ENCODE assay signal across 18 cellular contexts in genomic region chr2:231160701-231161100, GRCh38. TPM values are rescaled to one million over a fixed set of nuclear protein-coding genes. Genes with fewer than 3 reads are reported as not detected.
A peak's percentile ranks its signal among the peaks of the same experiment; 100 is the strongest.
DNase-seq lines count a peak whose midpoint lies in the region; ATAC-seq, FAIRE-seq and TF ChIP-seq lines count a peak whose summit lies in the region.
"Had no signal": no experiment of that assay in that cellular context is flagged by ENCODE, and none has a peak within 500 bp of the region (broad histone marks: within the 10 kb centered on the region; RNA-seq: fewer than 3 reads in every experiment).

No MANE protein-coding gene starts in this region.

- no peak overlapping the region for H2AFZ ChIP-seq in H1 (ENCODE audit: low read length)

- CTCF ChIA-PET in H1 (lab: Charles Lee; ENCODE audit: partially characterized antibody): no interaction called here

- no peak overlapping the region for H2BK20ac ChIP-seq in H1 (ENCODE audit: low read length)

- no peak overlapping the region for H3K4me2 ChIP-seq in H1 (ENCODE audit: insufficient read depth in 1 of 2, low read depth in 2 of 2, low read length in 2 of 2)
- H3K4me2 ChIP-seq: KMS-11 had no signal

- H4K20me1 ChIP-seq in H1 (replicated peaks in 1 of 2; ENCODE audit: control insufficient read depth in 1 of 2, insufficient read depth in 2 of 2, low read length in 2 of 2): no peaks in the 10 kb centered on the region

- no peak overlapping the region for H3K14ac ChIP-seq in H1 (ENCODE audit: insufficient read length)

- TF ChIP-seq EP300 in H1 (IDR thresholded peaks at IDR 0.05; ENCODE audit: borderline replicate concordance in 1 of 2, low read depth in 2 of 2, low read length in 2 of 2): no peak

- H2BK12ac ChIP-seq in H1 (ENCODE audit: low read depth, low read length): no peak overlapping the region

- H3K4me3 Mint-ChIP-seq in stimulated activated naive CD8-positive, alpha-beta T cell treated with anti-CD3 and anti-CD28 coated beads, Interleukin-15, Interleukin-2, amounts not matched to agents 100 ng/mL and 50 ng/mL, for 24 hours: no peak overlapping the region
- H3K4me3 Mint-ChIP-seq in nephron: no peak overlapping the region
- H3K4me3 Mint-ChIP-seq: CD8-positive, alpha-beta T cell; type B pancreatic cell had no signal

- no peak overlapping the region for H4K5ac ChIP-seq in H1 (ENCODE audit: insufficient read length, low read depth, low read length)

- TF ChIP-seq POLR2A in H1 (IDR thresholded peaks at IDR 0.05; ENCODE audit: control extremely low read depth in 1 of 2, low read depth in 2 of 2, low read length in 2 of 2): no peak

- H3K27ac ChIP-seq in H1 (ENCODE audit: low read depth, low read length): no peak overlapping the region
- H3K27ac ChIP-seq in substantia nigra (ENCODE audit: low read depth, low read length, poor library complexity, severe bottlenecking): no peak overlapping the region
- H3K27ac ChIP-seq: KMS-11 had no signal

- no peak overlapping the region for H3K9ac ChIP-seq in H1 (replicated peaks in 1 of 4; ENCODE audit: extremely low read depth in 1 of 4, low read depth in 3 of 4, low read length in 3 of 4)
- H3K9ac ChIP-seq: KMS-11 had no signal

- no peak overlapping the region for H4K91ac ChIP-seq in H1 (replicated peaks; ENCODE audit: insufficient read length, low read length)

- H3K36me3 ChIP-seq in H1 (ENCODE audit: control insufficient read depth in 2 of 4, insufficient read depth in 4 of 4, low read length in 3 of 4): peaks cover 0 to 27% (median 8%) of the 10 kb centered on the region in 4 experiments; a peak in 6 of 8 replicates

- ATAC-seq in stimulated activated naive CD8-positive, alpha-beta T cell treated with anti-CD3 and anti-CD28 coated beads, Interleukin-15, Interleukin-2, amounts not matched to agents 100 U/mL and 50 U/mL, for 24 hours: no peak
- no peak for ATAC-seq in GM18870 (IDR thresholded peaks at IDR 0.05; ENCODE audit: unreplicated experiment)

- H2AK5ac ChIP-seq in H1 (ENCODE audit: low read depth, low read length): no peak overlapping the region

- no peak overlapping the region for H4K8ac ChIP-seq in H1 (ENCODE audit: extremely low read depth, insufficient read depth, low read length)

- no peak for DNase-seq in stimulated activated naive CD8-positive, alpha-beta T cell treated with anti-CD3 and anti-CD28 coated beads, Interleukin-15, Interleukin-2, amounts not matched to agents 100 U/mL and 50 U/mL, for 24 hours
- no peak for DNase-seq in H1 (ENCODE audit: low read depth in 1 of 2, low spot score in 2 of 2)
- DNase-seq in GOT3 (lab: John Stamatoyannopoulos, UW): no peak
- DNase-seq in NCI-H146 (lab: John Stamatoyannopoulos, UW): no peak
- DNase-seq in substantia nigra (lab: John Stamatoyannopoulos, UW): no peak
- DNase-seq: activated T-cell treated with anti-CD3 and anti-CD28 coated beads, Interleukin-2, amount 50 U/mL, for 1 hour; CD8-positive, alpha-beta T cell; DMS79; NCI-H1092 treated with DMSO at 0.1 percent for 48 hours; NCI-H2171; NCI-H748 treated with DMSO at 0.1 percent for 48 hours; posterior cingulate gyrus; small intestine had no signal

- H3K56ac ChIP-seq in H1 (replicated peaks; ENCODE audit: insufficient read length, low read depth, low read length): no peak overlapping the region

- no peak overlapping the region for H2BK5ac ChIP-seq in H1 (ENCODE audit: low read depth, low read length)

- no peak overlapping the region for H2BK15ac ChIP-seq in H1 (ENCODE audit: low read length)

- H3K36me3 Mint-ChIP-seq in stimulated activated naive CD8-positive, alpha-beta T cell treated with anti-CD3 and anti-CD28 coated beads, Interleukin-15, Interleukin-2, amounts not matched to agents 100 ng/mL and 50 ng/mL, for 24 hours (ENCODE audit: low read depth): peaks cover 70% of the 10 kb centered on the region
- H3K36me3 Mint-ChIP-seq in nephron (ENCODE audit: low read depth): peaks cover 30% of the 10 kb centered on the region

- H3K9me3 ChIP-seq in H1 (ENCODE audit: insufficient read depth in 2 of 2, low read depth in 1 of 2, low read length in 1 of 2): no peaks in the 10 kb centered on the region

- no peaks in the 10 kb centered on the region for H3K27me3 Mint-ChIP-seq in stimulated activated naive CD8-positive, alpha-beta T cell treated with anti-CD3 and anti-CD28 coated beads, Interleukin-15, Interleukin-2, amounts not matched to agents 100 ng/mL and 50 ng/mL, for 24 hours
- H3K27me3 Mint-ChIP-seq in nephron (ENCODE audit: low read depth): no peaks in the 10 kb centered on the region
- H3K27me3 Mint-ChIP-seq: type B pancreatic cell had no signal

- H3K9me3 Mint-ChIP-seq in stimulated activated naive CD8-positive, alpha-beta T cell treated with anti-CD3 and anti-CD28 coated beads, Interleukin-15, Interleukin-2, amounts not matched to agents 100 ng/mL and 50 ng/mL, for 24 hours: no peaks in the 10 kb centered on the region
- no peaks in the 10 kb centered on the region for H3K9me3 Mint-ChIP-seq in nephron
- H3K9me3 Mint-ChIP-seq: CD8-positive, alpha-beta T cell; type B pancreatic cell had no signal

- H3K27ac Mint-ChIP-seq in stimulated activated naive CD8-positive, alpha-beta T cell treated with anti-CD3 and anti-CD28 coated beads, Interleukin-15, Interleukin-2, amounts not matched to agents 100 ng/mL and 50 ng/mL, for 24 hours: peak overlapping the region; percentile 26
- H3K27ac Mint-ChIP-seq in nephron: peak overlapping the region in 2 of 3 experiments; percentile 56 to 81
- H3K27ac Mint-ChIP-seq: type B pancreatic cell had no signal

- no peaks in the 10 kb centered on the region for H3K23me2 ChIP-seq in H1 (ENCODE audit: low read depth, low read length)

- H3K23ac ChIP-seq in H1 (ENCODE audit: insufficient read length): no peak overlapping the region

- no peak for TF ChIP-seq CTCF in H1 (IDR thresholded peaks at IDR 0.05; ENCODE audit: control extremely low read depth in 1 of 3, insufficient read depth in 1 of 3, low read depth in 1 of 3, low read length in 3 of 3)
- no peak for TF ChIP-seq CTCF in nephron (IDR thresholded peaks at IDR 0.05; ENCODE audit: unreplicated experiment in 3 of 3)

- H3K4me3 ChIP-seq in H1 (ENCODE audit: extremely low read depth in 1 of 4, insufficient read depth in 2 of 4, low read depth in 3 of 4, low read length in 4 of 4): no peak overlapping the region

- H3K4me1 ChIP-seq in H1 (replicated peaks in 1 of 4; ENCODE audit: control insufficient read depth in 3 of 4, insufficient read depth in 4 of 4, low read length in 3 of 4): peaks cover 0 to 7% (median 2%) of the 10 kb centered on the region in 4 experiments; a peak in 3 of 7 replicates

- H3K4ac ChIP-seq in H1 (replicated peaks; ENCODE audit: insufficient read length, low read depth, low read length): no peak overlapping the region

- FAIRE-seq in H1 (lab: Jason Lieb, UNC): no peak

- POLR2A ChIA-PET in H1 (lab: Charles Lee; ENCODE audit: partially characterized antibody): interaction anchor here (1.4 kb wide), 1 partner anchor 9 kb away, joined by 3 read pairs; no protein-coding TSS in a partner anchor

- H3K18ac ChIP-seq in H1 (ENCODE audit: extremely low read depth, low read length): 0 out of 2 replicates have a peak overlapping the region, but pooled peaks have one; percentile 20

- WGBS in H1 (ENCODE audit: extremely low coverage in 1 of 2, insufficient coverage in 1 of 2, insufficient read length in 1 of 2, insufficient replicate concordance in 2 of 2, low coverage in 1 of 2, low lambda C conversion rate in 2 of 2, missing lambda C conversion rate in 1 of 2), 2 experiments: 92% methylated on average over 5 of the region's 5 CpGs; no CpG with 5 or more reads in 1 of the 2 experiments

- no peak overlapping the region for H2BK120ac ChIP-seq in H1 (replicated peaks; ENCODE audit: low read depth, low read length)

- no peak for TF ChIP-seq RAD21 in H1 (IDR thresholded peaks at IDR 0.05 in 1 of 2, conservative IDR thresholded peaks at IDR 0.05 in 1 of 2; ENCODE audit: low read depth in 2 of 2, low read length in 2 of 2)

- H3K4me1 Mint-ChIP-seq in stimulated activated naive CD8-positive, alpha-beta T cell treated with anti-CD3 and anti-CD28 coated beads, Interleukin-15, Interleukin-2, amounts not matched to agents 100 ng/mL and 50 ng/mL, for 24 hours (ENCODE audit: low read depth): peaks cover 39% of the 10 kb centered on the region
- peaks cover 40% of the 10 kb centered on the region for H3K4me1 Mint-ChIP-seq in nephron

- H3K79me2 ChIP-seq in H1 (ENCODE audit: control insufficient read depth in 1 of 2, insufficient read depth in 2 of 2, low read length in 2 of 2): no peaks in the 10 kb centered on the region

- H3K27me3 ChIP-seq in H1 (replicated peaks in 1 of 4; ENCODE audit: control insufficient read depth in 3 of 4, extremely low read depth in 1 of 4, insufficient read depth in 3 of 4, low read length in 3 of 4): no peaks in the 10 kb centered on the region

- no peaks in the 10 kb centered on the region for H3K79me1 ChIP-seq in H1 (ENCODE audit: low read depth, low read length)

TF ChIP-seq in H1, 55 proteins besides CTCF, POLR2A, EP300 and RAD21:
- no peak for TF ChIP-seq HDAC2 (IDR thresholded peaks at IDR 0.05; ENCODE audit: borderline replicate concordance in 1 of 2, low read depth in 2 of 2, low read length in 2 of 2)
- TF ChIP-seq CREB1 (IDR thresholded peaks at IDR 0.05): no peak
- no peak for TF ChIP-seq TAF1 (IDR thresholded peaks at IDR 0.05; ENCODE audit: low read depth, low read length)
- TF ChIP-seq CEBPB (IDR thresholded peaks at IDR 0.05; ENCODE audit: low read depth, low read length): no peak
- no peak for TF ChIP-seq ZNF274 (IDR thresholded peaks at IDR 0.05; ENCODE audit: borderline replicate concordance, extremely low read depth, low read length)

RNA-seq across cellular contexts. Expression of gene HTR2B, which starts 35.9 kb away (rescaled TPM):
- not detected in 2 replicates for total RNA-seq in H1 (2021; fragmentation: NEBNext Ultra II Directional; extraction: Animal tissue kit (Norgen Biotek cat#: 25700))
- polyA plus RNA-seq in H1 (2011; rRNA removed): not detected in 2 replicates
- polyA plus RNA-seq in H1 (2011; cell fraction: cytosol; rRNA removed): not detected
- not detected for polyA plus RNA-seq in H1 (2011; cell fraction: nucleus; rRNA removed)
- polyA plus RNA-seq in H1 (2012, experiment 1 of 2): not detected in 4 replicates
- polyA plus RNA-seq in H1 (2012, experiment 2 of 2): not detected
- polyA plus RNA-seq in H1 (2013, experiment 1 of 2): not detected
- not detected for polyA plus RNA-seq in H1 (2013, experiment 2 of 2)
- polyA minus RNA-seq in H1 (2011; rRNA and poly(A)+ RNA removed): not detected in 2 replicates
- polyA minus RNA-seq in H1 (2011; cell fraction: cytosol; rRNA and poly(A)+ RNA removed): not detected
- polyA minus RNA-seq in H1 (2011; cell fraction: nucleus; rRNA and poly(A)+ RNA removed): not detected
- total RNA-seq: CD8-positive, alpha-beta T cell had no signal

RNA-seq across cellular contexts. Expression of gene ARMC9, which starts 37.7 kb away (rescaled TPM):
- 33.0 and 36.1 TPM in 2 replicates for total RNA-seq in H1 (2021; fragmentation: NEBNext Ultra II Directional; extraction: Animal tissue kit (Norgen Biotek cat#: 25700))
- polyA plus RNA-seq in H1 (2011; rRNA removed): 17.6 and 23.2 TPM in 2 replicates
- polyA plus RNA-seq in H1 (2011; cell fraction: cytosol; rRNA removed): 33.4 TPM
- 36.4 TPM for polyA plus RNA-seq in H1 (2011; cell fraction: nucleus; rRNA removed)
- polyA plus RNA-seq in H1 (2012, experiment 1 of 2): 21.9 to 31.6 TPM (median 26.4 TPM) in 4 replicates
- 10.4 TPM for polyA plus RNA-seq in H1 (2012, experiment 2 of 2)
- polyA plus RNA-seq in H1 (2013, experiment 1 of 2): 18.3 TPM
- polyA plus RNA-seq in H1 (2013, experiment 2 of 2): 18.4 TPM
- 65.7 and 72.1 TPM in 2 replicates for polyA minus RNA-seq in H1 (2011; rRNA and poly(A)+ RNA removed)
- polyA minus RNA-seq in H1 (2011; cell fraction: cytosol; rRNA and poly(A)+ RNA removed): 23.5 TPM
- 48.2 TPM for polyA minus RNA-seq in H1 (2011; cell fraction: nucleus; rRNA and poly(A)+ RNA removed)
